Comparison of ENCODE assay signal across 21 cellular contexts in genomic region chr6:167306401-167306998, GRCh38. TPM values are rescaled to one million over a fixed set of nuclear protein-coding genes. Genes with fewer than 3 reads are reported as not detected.
DNase-seq lines count a peak whose midpoint lies in the region; TF ChIP-seq lines count a peak whose summit lies in the region.
"Had no signal": no experiment of that assay in that cellular context is flagged by ENCODE, and none has a peak within 500 bp of the region (broad histone marks: within the 10 kb centered on the region; RNA-seq: fewer than 3 reads in every experiment).

No MANE protein-coding gene starts in this region.

- no peak overlapping the region for H3K9ac ChIP-seq in neuronal stem cell (ENCODE audit: low read depth, low read length, poor library complexity)

- peak overlapping the region; percentile 27 for H3K18ac ChIP-seq in neuronal stem cell (ENCODE audit: low read length)

- peaks cover 0 to 11% (median 0%) of the 10 kb centered on the region in 3 experiments for H3K27me3 ChIP-seq in neuronal stem cell (ENCODE audit: control insufficient read depth in 3 of 3, insufficient read depth in 3 of 3, low read depth in 1 of 3, low read length in 3 of 3)
- H3K27me3 ChIP-seq: BE2C, colonic mucosa, upper lobe of right lung had no signal

- no peak overlapping the region for H3K4me3 Mint-ChIP-seq in mesothelial cell of epicardium
- H3K4me3 Mint-ChIP-seq: activated naive CD8-positive, alpha-beta T cell; brain; endodermal cell; HFFc6; IgD-negative memory B cell had no signal

- no peak overlapping the region for H3K4me3 ChIP-seq in astrocyte of the spinal cord (ENCODE audit: low read depth, low read length)
- no peak overlapping the region for H3K4me3 ChIP-seq in neuronal stem cell (ENCODE audit: low read length in 2 of 2)
- no peak overlapping the region for H3K4me3 ChIP-seq in coronary artery
- H3K4me3 ChIP-seq: colonic mucosa, PC-9, upper lobe of right lung had no signal

- peak overlapping the region; percentile 48 for H2AK5ac ChIP-seq in neuronal stem cell (ENCODE audit: low read depth, low read length)

- H3K27me3 Mint-ChIP-seq in mesothelial cell of epicardium (ENCODE audit: low read depth) = peaks cover 8% of the 10 kb centered on the region
- H3K27me3 Mint-ChIP-seq: activated naive CD8-positive, alpha-beta T cell; brain had no signal

- H2BK12ac ChIP-seq in neuronal stem cell (ENCODE audit: low read length) = peak overlapping the region; percentile 33

- H3K4me1 ChIP-seq in neuronal stem cell (ENCODE audit: control insufficient read depth in 2 of 2, insufficient read depth in 1 of 2, low read depth in 1 of 2, low read length in 2 of 2) = peaks cover 0 to 3% of the 10 kb centered on the region in 2 donors
- H3K4me1 ChIP-seq: BE2C, colonic mucosa, upper lobe of right lung had no signal

- H3K23ac ChIP-seq in neuronal stem cell (ENCODE audit: low read depth, low read length, poor library complexity) = peak overlapping the region; percentile 25

- H3K4me2 ChIP-seq in neuronal stem cell (ENCODE audit: insufficient read depth, low read length, poor library complexity, severe bottlenecking) = no peak overlapping the region
- H3K4me2 ChIP-seq: PC-9 had no signal

- H3K36me3 Mint-ChIP-seq in mesothelial cell of epicardium = no peaks in the 10 kb centered on the region
- H3K36me3 Mint-ChIP-seq: activated naive CD8-positive, alpha-beta T cell; brain; IgD-negative memory B cell had no signal

- H3K4ac ChIP-seq in neuronal stem cell (ENCODE audit: low read length) = no peak overlapping the region

- no CpG with 5 or more reads among the region's 15 CpGs for WGBS in neuronal stem cell (ENCODE audit: extremely low coverage in 2 of 2, insufficient read length in 2 of 2, insufficient replicate concordance in 1 of 2), 2 donors

- H3K36me3 ChIP-seq in neuronal stem cell (replicated peaks in 1 of 2; ENCODE audit: control insufficient read depth in 2 of 2, insufficient read depth in 2 of 2, low read length in 2 of 2) = no peaks in the 10 kb centered on the region
- H3K36me3 ChIP-seq: BE2C, colonic mucosa, upper lobe of right lung had no signal

- no peak overlapping the region for H2AFZ ChIP-seq in neuronal stem cell (ENCODE audit: low read length)
- H2AFZ ChIP-seq: PC-9 had no signal

- no peak overlapping the region for H3K27ac Mint-ChIP-seq in mesothelial cell of epicardium
- H3K27ac Mint-ChIP-seq: endodermal cell, HFFc6 had no signal

- H3K4me1 Mint-ChIP-seq in mesothelial cell of epicardium = peaks cover 5% of the 10 kb centered on the region

- H2BK5ac ChIP-seq in neuronal stem cell (ENCODE audit: low read length) = peak overlapping the region; percentile 10

- H3K9me3 ChIP-seq in neuronal stem cell (replicated peaks in 1 of 2; ENCODE audit: control insufficient read depth in 2 of 2, insufficient read depth in 1 of 2, low read depth in 1 of 2, low read length in 2 of 2) = no peaks in the 10 kb centered on the region
- H3K9me3 ChIP-seq: BE2C, colonic mucosa, upper lobe of right lung had no signal

- TF ChIP-seq CTCF in astrocyte of the spinal cord (IDR thresholded peaks at IDR 0.05; ENCODE audit: low read depth, low read length) (no peak), mesothelial cell of epicardium (IDR thresholded peaks at IDR 0.05; ENCODE audit: unreplicated experiment) (no peak), coronary artery (IDR thresholded peaks at IDR 0.05) (no peak)

- H3K27ac ChIP-seq in neuronal stem cell (replicated peaks; ENCODE audit: low read length) (no peak overlapping the region), coronary artery (no peak overlapping the region)
- H3K27ac ChIP-seq: colonic mucosa, PC-9, upper lobe of right lung had no signal

- in situ Hi-C loops in astrocyte of the spinal cord (cut with HindIII; ENCODE audit: low sequenced_read_pairs) = no loop called here

- no peak overlapping the region for H4K8ac ChIP-seq in neuronal stem cell (ENCODE audit: low read depth, low read length)

- H3K79me1 ChIP-seq in neuronal stem cell (ENCODE audit: low read depth, low read length) = no peaks in the 10 kb centered on the region

- no peaks in the 10 kb centered on the region for H3K9me3 Mint-ChIP-seq in mesothelial cell of epicardium
- H3K9me3 Mint-ChIP-seq: endodermal cell had no signal

- DNase-seq in ELF-1 (ENCODE audit: low read depth, low spot score) (peak; percentile 76), LoVo (ENCODE audit: low spot score) (peak; percentile 25), astrocyte of the spinal cord (ENCODE audit: low read depth, low spot score) (peak; percentile 27), neuronal stem cell (ENCODE audit: low spot score) (no peak), SK-N-DZ (ENCODE audit: low spot score) (no peak), mesothelial cell of epicardium (ENCODE audit: low spot score in 2 of 2, unreplicated experiment in 2 of 2) (no peak), coronary artery (ENCODE audit: low spot score) (no peak)
- DNase-seq: activated CD4-positive, alpha-beta T cell treated with anti-CD3 and anti-CD28 coated beads for 1 hour; BE2C; colonic mucosa; endodermal cell; head of caudate nucleus; HFFc6; NCI-H2227 treated with DMSO at 0.1 percent for 48 hours; NCI-H82; PC-9; upper lobe of right lung had no signal

- no peak overlapping the region for H2BK15ac ChIP-seq in neuronal stem cell (ENCODE audit: low read length)

- H2BK120ac ChIP-seq in neuronal stem cell (ENCODE audit: low read depth, low read length) = no peak overlapping the region

- H3K14ac ChIP-seq in neuronal stem cell (ENCODE audit: low read length) = no peak overlapping the region

- H4K91ac ChIP-seq in neuronal stem cell (ENCODE audit: low read depth, low read length, poor library complexity) = peak overlapping the region; percentile 64

RNA-seq across cellular contexts. Expression of gene UNC93A, which starts 15.4 kb away (rescaled TPM):
- not detected for polyA plus RNA-seq in neuronal stem cell (2013, experiment 1 of 2)
- polyA plus RNA-seq in neuronal stem cell (2013, experiment 2 of 2) = not detected
- polyA plus RNA-seq in SK-N-DZ (2014; cell fraction: cytosol; rRNA removed) = not detected in 2 replicates
- polyA plus RNA-seq in SK-N-DZ (2014; cell fraction: nucleus; rRNA removed) = not detected in 2 replicates
- total RNA-seq in mesothelial cell of epicardium = not detected in 3 replicates
- total RNA-seq: G401, HFFc6, PC-9, upper lobe of right lung had no signal
- polyA plus RNA-seq: IgD-negative memory B cell had no signal

RNA-seq across cellular contexts. Expression of gene TTLL2, which starts 18.4 kb away (rescaled TPM):
- not detected for polyA plus RNA-seq in neuronal stem cell (2013, experiment 1 of 2)
- not detected for polyA plus RNA-seq in neuronal stem cell (2013, experiment 2 of 2)
- polyA plus RNA-seq in SK-N-DZ (2014; cell fraction: cytosol; rRNA removed) = not detected in 2 replicates
- not detected in 2 replicates for polyA plus RNA-seq in SK-N-DZ (2014; cell fraction: nucleus; rRNA removed)
- total RNA-seq in mesothelial cell of epicardium = not detected in 3 replicates
- total RNA-seq: colonic mucosa, endodermal cell, G401, HFFc6, PC-9, upper lobe of right lung had no signal
- polyA plus RNA-seq: IgD-negative memory B cell had no signal

Comparison
In these comparisons a context has a peak if more than half of its experiments do, and no peak if none do; other contexts are left out.
1. DNase-seq: peak in ELF-1 (single experiment), LoVo (single experiment) and astrocyte of the spinal cord (single experiment); none in neuronal stem cell (single experiment), SK-N-DZ (single experiment), mesothelial cell of epicardium (0 of 2) and coronary artery (single experiment).